16 cellular contexts compared by ENCODE assay signal in genomic region chr2:33859791-33860461, GRCh38.
DNase-seq lines count a peak whose midpoint lies in the region; ATAC-seq, FAIRE-seq and TF ChIP-seq lines count a peak whose summit lies in the region.
"Had no signal": no experiment of that assay in that cellular context is flagged by ENCODE, and none has a peak within 500 bp of the region (broad histone marks: within the 10 kb centered on the region; RNA-seq: fewer than 3 reads in every experiment).

No MANE protein-coding gene starts in this region.

- H3K27ac Mint-ChIP-seq in T-helper 17 cell: no peak overlapping the region
- H3K27ac Mint-ChIP-seq: stimulated activated memory B cell treated with anti-CD40 and anti-IgM and Interleukin-4, amounts not matched to agents 10 μg/mL and 1 μg/mL and 100 μg/mL, for 72 hours had no signal

- H3K9ac ChIP-seq in kidney (ENCODE audit: low read length in 2 of 2) (no peak overlapping the region), mesenchymal stem cell (ENCODE audit: low read length) (no peak overlapping the region)

- H2BK5ac ChIP-seq in mesenchymal stem cell (ENCODE audit: low read depth, low read length, poor library complexity, severe bottlenecking): no peak overlapping the region

- H3K79me1 ChIP-seq in mesenchymal stem cell (replicated peaks; ENCODE audit: low read length, poor library complexity, severe bottlenecking): no peaks in the 10 kb centered on the region

- H3K4me3 Mint-ChIP-seq in T-helper 17 cell: peak overlapping the region; percentile 67
- H3K4me3 Mint-ChIP-seq: stimulated activated memory B cell treated with anti-CD40 and anti-IgM and Interleukin-4, amounts not matched to agents 10 μg/mL and 1 μg/mL and 100 μg/mL, for 72 hours had no signal

- H3K18ac ChIP-seq in mesenchymal stem cell (ENCODE audit: low read depth in 1 of 2, low read length in 2 of 2): no peak overlapping the region

- peaks cover under 1% of the 10 kb centered on the region for H3K9me3 ChIP-seq in left ventricle myocardium inferior (replicated peaks)
- no peaks in the 10 kb centered on the region for H3K9me3 ChIP-seq in T-helper 17 cell (ENCODE audit: control insufficient read depth, low read length, poor library complexity, severe bottlenecking)
- peaks cover 3% of the 10 kb centered on the region in 2 donors for H3K9me3 ChIP-seq in kidney (ENCODE audit: control insufficient read depth in 1 of 2, low read length in 2 of 2)
- no peaks in the 10 kb centered on the region for H3K9me3 ChIP-seq in testis
- H3K9me3 ChIP-seq in mesenchymal stem cell (ENCODE audit: control insufficient read depth, low read length): peaks cover 6% of the 10 kb centered on the region
- H3K9me3 ChIP-seq: HAP-1, neutrophil had no signal

- no peak overlapping the region for H2AK5ac ChIP-seq in mesenchymal stem cell (ENCODE audit: low read length, severe bottlenecking)

- H3K4me1 ChIP-seq in left ventricle myocardium inferior (no peaks in the 10 kb centered on the region), kidney (ENCODE audit: control insufficient read depth in 1 of 2, insufficient read depth in 1 of 2, low read depth in 1 of 2, low read length in 2 of 2) (no peaks in the 10 kb centered on the region), testis (no peaks in the 10 kb centered on the region), mesenchymal stem cell (ENCODE audit: control insufficient read depth, insufficient read depth, low read depth, low read length) (no peaks in the 10 kb centered on the region)
- H3K4me1 ChIP-seq: HAP-1 had no signal

- no peak overlapping the region for H3K23ac ChIP-seq in mesenchymal stem cell (ENCODE audit: low read length in 2 of 2)

- no peak for TF ChIP-seq POLR2A in testis (IDR thresholded peaks at IDR 0.05)

- TF ChIP-seq CTCF in left ventricle myocardium inferior (IDR thresholded peaks at IDR 0.05; ENCODE audit: borderline replicate concordance) (no peak), kidney (IDR thresholded peaks at IDR 0.05; ENCODE audit: borderline replicate concordance, extremely low read depth, insufficient read depth) (no peak), testis (IDR thresholded peaks at IDR 0.05) (no peak)

- H2BK15ac ChIP-seq in mesenchymal stem cell (ENCODE audit: low read depth, poor library complexity, severe bottlenecking): no peak overlapping the region

- no peaks in the 10 kb centered on the region for H3K27me3 Mint-ChIP-seq in T-helper 17 cell
- H3K27me3 Mint-ChIP-seq: stimulated activated memory B cell treated with anti-CD40 and anti-IgM and Interleukin-4, amounts not matched to agents 10 μg/mL and 1 μg/mL and 100 μg/mL, for 72 hours had no signal

- no peak overlapping the region for H3K4ac ChIP-seq in mesenchymal stem cell (ENCODE audit: low read depth in 1 of 2, low read length in 2 of 2)

- H3K4me2 ChIP-seq in mesenchymal stem cell (ENCODE audit: low read length, poor library complexity, severe bottlenecking): no peak overlapping the region

- H2BK120ac ChIP-seq in mesenchymal stem cell (ENCODE audit: low read depth, low read length): no peak overlapping the region

- peak overlapping the region; percentile 5 for H3K4me3 ChIP-seq in left ventricle myocardium inferior
- H3K4me3 ChIP-seq in kidney (ENCODE audit: low read length in 2 of 2): peak overlapping the region; percentile 5 to 32
- H3K4me3 ChIP-seq in testis: no peak overlapping the region
- H3K4me3 ChIP-seq in mesenchymal stem cell (ENCODE audit: insufficient read depth in 1 of 2, low read depth in 1 of 2, low read length in 2 of 2): no peak overlapping the region
- H3K4me3 ChIP-seq: HAP-1, lung had no signal

- no peak overlapping the region for H3K14ac ChIP-seq in mesenchymal stem cell (ENCODE audit: low read length in 2 of 2)

- H3K27ac ChIP-seq in left ventricle myocardium inferior (replicated peaks) (no peak overlapping the region), kidney (ENCODE audit: low read depth in 2 of 2, low read length in 2 of 2) (no peak overlapping the region), testis (no peak overlapping the region), mesenchymal stem cell (ENCODE audit: low read length, poor library complexity, severe bottlenecking) (no peak overlapping the region)
- H3K27ac ChIP-seq: epithelial cell of prostate, neutrophil, VCaP had no signal

- WGBS in testis, 2 donors: 8 to 14% methylated on average over 11 of the region's 11 CpGs
- 73% methylated on average over 9 of the region's 11 CpGs for WGBS in mesenchymal stem cell

- intact Hi-C loops in left ventricle myocardium inferior (cut with micrococcal nuclease): no loop called here
- intact Hi-C loops in Right ventricle myocardium superior (cut with DNase I): no loop called here
- intact Hi-C loops in kidney (cut with DNase I): no loop called here
- intact Hi-C loops in testis (cut with DNase I; ENCODE audit: low total_unique reads): no loop called here

- peaks cover 6% of the 10 kb centered on the region for H3K4me1 Mint-ChIP-seq in T-helper 17 cell
- H3K4me1 Mint-ChIP-seq: stimulated activated memory B cell treated with anti-CD40 and anti-IgM and Interleukin-4, amounts not matched to agents 10 μg/mL and 1 μg/mL and 100 μg/mL, for 72 hours had no signal

- no peaks in the 10 kb centered on the region for H3K36me3 ChIP-seq in left ventricle myocardium inferior
- no peaks in the 10 kb centered on the region for H3K36me3 ChIP-seq in kidney (ENCODE audit: control insufficient read depth in 1 of 2, insufficient read depth in 2 of 2, low read length in 2 of 2)
- H3K36me3 ChIP-seq in testis (ENCODE audit: low read depth, missing control alignments): no peaks in the 10 kb centered on the region
- H3K36me3 ChIP-seq in mesenchymal stem cell (ENCODE audit: control insufficient read depth in 1 of 2, insufficient read depth in 2 of 2, low read depth in 1 of 2, low read length in 2 of 2): no peaks in the 10 kb centered on the region
- H3K36me3 ChIP-seq: HAP-1, neutrophil had no signal

- FAIRE-seq in kidney (lab: Jason Lieb, UNC): no peak

- H4K8ac ChIP-seq in mesenchymal stem cell (ENCODE audit: low read length): no peak overlapping the region

- no peaks in the 10 kb centered on the region for H3K27me3 ChIP-seq in left ventricle myocardium inferior (ENCODE audit: low read depth)
- no peaks in the 10 kb centered on the region for H3K27me3 ChIP-seq in testis
- H3K27me3 ChIP-seq in mesenchymal stem cell (ENCODE audit: control insufficient read depth in 1 of 2, insufficient read depth in 1 of 2, low read length in 2 of 2): no peaks in the 10 kb centered on the region
- H3K27me3 ChIP-seq: neutrophil had no signal

- DNase-seq in left ventricle myocardium inferior (no peak), Right ventricle myocardium superior (no peak), T-helper 17 cell (no peak), kidney (no peak), testis (peak; percentile 84), mesenchymal stem cell (no peak), NCI-H69 (lab: John Stamatoyannopoulos, UW) (no peak)
- DNase-seq: hypothalamus, NCI-H1436 treated with DMSO at 0.1 percent for 48 hours had no signal

- ATAC-seq in Right ventricle myocardium superior (ENCODE audit: poor library complexity) (no peak), T-helper 17 cell (peak; percentile 50), GM21786 (IDR thresholded peaks at IDR 0.05; ENCODE audit: unreplicated experiment) (no peak)
- ATAC-seq: stimulated activated memory B cell treated with anti-CD40 and anti-IgM and Interleukin-4, amounts not matched to agents 10 μg/mL and 1 μg/mL and 100 μg/mL, for 72 hours had no signal

- no peak overlapping the region for H2AFZ ChIP-seq in mesenchymal stem cell (ENCODE audit: low read depth, low read length)

- no peaks in the 10 kb centered on the region for H3K36me3 Mint-ChIP-seq in T-helper 17 cell (ENCODE audit: low read depth)
- H3K36me3 Mint-ChIP-seq: stimulated activated memory B cell treated with anti-CD40 and anti-IgM and Interleukin-4, amounts not matched to agents 10 μg/mL and 1 μg/mL and 100 μg/mL, for 72 hours had no signal

- H2BK12ac ChIP-seq in mesenchymal stem cell (ENCODE audit: low read length in 2 of 2): no peak overlapping the region

- no peak overlapping the region for H4K91ac ChIP-seq in mesenchymal stem cell (ENCODE audit: low read length)

Comparison
In these comparisons a context has a peak if more than half of its experiments do, and no peak if none do; other contexts are left out.
1. H3K4me3 ChIP-seq: peak in left ventricle myocardium inferior (single experiment) and kidney (2 of 2); none in testis (0 of 2) and mesenchymal stem cell (0 of 2).